14 cellular contexts compared by ENCODE assay signal in the genomic region with DNA sequence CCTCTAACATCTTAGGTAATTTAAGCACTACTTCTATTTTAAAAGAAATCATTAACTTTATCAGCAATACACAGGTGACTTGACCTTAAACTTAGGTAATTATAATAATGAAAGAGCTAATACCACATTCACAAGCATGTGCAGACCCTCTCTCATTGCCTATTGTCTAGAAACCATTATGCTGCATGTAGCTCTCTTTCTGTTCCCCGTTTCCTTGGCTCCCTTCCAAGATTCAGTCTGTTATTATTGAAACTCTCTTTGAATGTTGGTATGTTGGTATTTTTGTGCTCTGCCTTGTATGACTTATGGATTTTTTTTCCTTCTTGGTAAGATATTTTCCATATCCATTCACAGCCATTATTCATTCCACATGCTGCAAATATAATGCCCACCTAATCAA.
A peak's percentile ranks its signal among the peaks of the same experiment; 100 is the strongest.
DNase-seq lines count a peak whose midpoint lies in the region; ATAC-seq and TF ChIP-seq lines count a peak whose summit lies in the region.
"Had no signal": no experiment of that assay in that cellular context is flagged by ENCODE, and none has a peak within 500 bp of the region (broad histone marks: within the 10 kb centered on the region; RNA-seq: fewer than 3 reads in every experiment).

No MANE protein-coding gene starts in this region.

- H3K4me3 Mint-ChIP-seq in endothelial cell (ENCODE audit: unreplicated experiment) = no peak overlapping the region
- H3K4me3 Mint-ChIP-seq: activated T-cell treated with anti-CD3 and anti-CD28 coated beads, Interleukin-2, amount 50 U/mL, for 72 hours had no signal

- no peak for TF ChIP-seq EP300 in Ishikawa (IDR thresholded peaks at IDR 0.05; ENCODE audit: borderline replicate concordance)

- DNase-seq in AG10803 (ENCODE audit: low read depth) = peak; percentile 5
- DNase-seq in NCI-H69 (lab: John Stamatoyannopoulos, UW) = peak; percentile 66
- DNase-seq in fibroblast of pulmonary artery (ENCODE audit: low read depth) = peak; percentile 40
- no peak for DNase-seq in omental fat pad (ENCODE audit: low spot score)
- DNase-seq in endothelial cell (ENCODE audit: low spot score) = no peak
- DNase-seq in NCI-H226 = no peak
- DNase-seq: activated CD4-positive, CD25-positive, alpha-beta regulatory T cell; activated T-cell treated with anti-CD3 and anti-CD28 coated beads, Interleukin-2, amount 50 U/mL, for 72 hours; C1 segment of cervical spinal cord; erythroblast; mucosa of descending colon; NCI-H187 treated with DMSO at 0.1 percent for 48 hours had no signal

- H3K4me3 ChIP-seq in AG10803 (ENCODE audit: low read length) = no peak overlapping the region
- H3K4me3 ChIP-seq in fibroblast of pulmonary artery (replicated peaks; ENCODE audit: low read depth, low read length) = no peak overlapping the region
- H3K4me3 ChIP-seq: mucosa of descending colon had no signal

- no peaks in the 10 kb centered on the region for H3K9me3 Mint-ChIP-seq in endothelial cell (ENCODE audit: unreplicated experiment)
- H3K9me3 Mint-ChIP-seq: activated T-cell treated with anti-CD3 and anti-CD28 coated beads, Interleukin-2, amount 50 U/mL, for 72 hours had no signal

- no peak overlapping the region for H3K27ac Mint-ChIP-seq in endothelial cell (ENCODE audit: unreplicated experiment)
- H3K27ac Mint-ChIP-seq: activated T-cell treated with anti-CD3 and anti-CD28 coated beads, Interleukin-2, amount 50 U/mL, for 72 hours had no signal

- TF ChIP-seq RAD21 in Ishikawa (IDR thresholded peaks at IDR 0.05; ENCODE audit: low read depth) = no peak

- ATAC-seq in omental fat pad (ENCODE audit: low FRiP score) = no peak
- ATAC-seq in HG03521 (IDR thresholded peaks at IDR 0.05; ENCODE audit: unreplicated experiment) = no peak
- ATAC-seq: activated T-cell treated with anti-CD3 and anti-CD28 coated beads, Interleukin-2, amount 50 U/mL, for 72 hours; mucosa of descending colon had no signal

- no peaks in the 10 kb centered on the region for H3K36me3 Mint-ChIP-seq in endothelial cell (ENCODE audit: low read depth, unreplicated experiment)

- peaks cover 5% of the 10 kb centered on the region for H3K4me1 Mint-ChIP-seq in endothelial cell (ENCODE audit: unreplicated experiment)

- peaks cover 2% of the 10 kb centered on the region for H3K27me3 Mint-ChIP-seq in endothelial cell (ENCODE audit: unreplicated experiment)

- TF ChIP-seq CTCF in AG10803 (conservative IDR thresholded peaks at IDR 0.05; ENCODE audit: low read length) (no peak), fibroblast of pulmonary artery (IDR thresholded peaks at IDR 0.05; ENCODE audit: low read length, missing control alignments) (no peak), omental fat pad (IDR thresholded peaks at IDR 0.05) (no peak), endothelial cell (IDR thresholded peaks at IDR 0.05; ENCODE audit: unreplicated experiment) (no peak)

TF ChIP-seq in Ishikawa, 13 proteins besides CTCF, POLR2A, EP300 and RAD21:
- TF ChIP-seq NFIC (IDR thresholded peaks at IDR 0.05) (peak; percentile 35; the same call in 1 of the 2 replicates), EGR1 (IDR thresholded peaks at IDR 0.05) (no peak), MAX (IDR thresholded peaks at IDR 0.05) (no peak)

Comparison
In these comparisons a context has a peak if more than half of its experiments do, and no peak if none do; other contexts are left out.
1. DNase-seq: peak in AG10803 (single experiment), NCI-H69 (single experiment) and fibroblast of pulmonary artery (single experiment); none in omental fat pad (single experiment), endothelial cell (single experiment) and NCI-H226 (single experiment).